ENCODE assay signal across 22 cellular contexts in genomic region chr17:66755944-66756290, GRCh38.
"Had no signal": no experiment of that assay in that cellular context is flagged by ENCODE, and none has a peak within 500 bp of the region (broad histone marks: within the 10 kb centered on the region; RNA-seq: fewer than 3 reads in every experiment).

No MANE protein-coding gene starts in this region.

- H3K4me3 ChIP-seq: coronary artery, dorsolateral prefrontal cortex, esophagus squamous epithelium, gastrocnemius medialis, heart right ventricle, left lung, lower lobe of right lung had no signal

- H3K4me1 ChIP-seq: gastrocnemius medialis, heart right ventricle, left lung, lower lobe of right lung had no signal

- H3K27ac ChIP-seq: coronary artery, dorsolateral prefrontal cortex, epithelial cell of prostate, esophagus squamous epithelium, gastrocnemius medialis, heart right ventricle, left lung, lower lobe of right lung had no signal

- H3K27me3 Mint-ChIP-seq: naive thymus-derived CD4-positive, alpha-beta T cell had no signal

- H3K27me3 ChIP-seq: dorsolateral prefrontal cortex, esophagus squamous epithelium, gastrocnemius medialis, heart right ventricle, left lung had no signal

- H3K9me3 ChIP-seq: esophagus squamous epithelium, gastrocnemius medialis, left lung, lower lobe of right lung had no signal

- H3K36me3 ChIP-seq: gastrocnemius medialis, lower lobe of right lung had no signal

- ATAC-seq: gastrocnemius medialis; heart right ventricle; left cardiac atrium; left ventricle myocardium superior; naive thymus-derived CD4-positive, alpha-beta T cell had no signal

- DNase-seq: dermis blood vessel endothelial cell; dorsolateral prefrontal cortex; effector CD4-positive, alpha-beta T cell; effector memory CD4-positive, alpha-beta T cell; erythroblast; esophagus squamous epithelium; foreskin fibroblast; foreskin melanocyte; gastrocnemius medialis; glutamatergic neuron; head of caudate nucleus; heart right ventricle; hippocampal formation; left cardiac atrium; left lung; left ventricle myocardium superior; lower lobe of right lung; mesenchymal stem cell; midbrain; naive thymus-derived CD4-positive, alpha-beta T cell had no signal

- H3K4me3 Mint-ChIP-seq: naive thymus-derived CD4-positive, alpha-beta T cell had no signal
